ENCODE assay signal across 9 cellular contexts in genomic region chr4:94127707-94128328, GRCh38.
DNase-seq lines count a peak whose midpoint lies in the region; ATAC-seq and TF ChIP-seq lines count a peak whose summit lies in the region.
"Had no signal": no experiment of that assay in that cellular context is flagged by ENCODE, and none has a peak within 500 bp of the region (broad histone marks: within the 10 kb centered on the region; RNA-seq: fewer than 3 reads in every experiment).

No MANE protein-coding gene starts in this region.

- TF ChIP-seq CTCF in heart right ventricle (IDR thresholded peaks at IDR 0.05) (peak in 8 of 9 donors; percentile 14 to 61 (median 56)), epithelial cell of esophagus (IDR thresholded peaks at IDR 0.05; ENCODE audit: insufficient read depth, low read depth, low read length, missing control alignments) (peak; percentile 56), psoas muscle (IDR thresholded peaks at IDR 0.05) (peak; percentile 34)

- 12 to 16% methylated on average over 3 of the region's 3 CpGs for WGBS in heart right ventricle, 2 donors
- 11 to 16% (median 14%) methylated on average over 3 of the region's 3 CpGs for WGBS in psoas muscle, 3 donors

- no peak overlapping the region for H3K27ac ChIP-seq in heart right ventricle
- no peak overlapping the region for H3K27ac ChIP-seq in psoas muscle
- H3K27ac ChIP-seq: epithelial cell of prostate had no signal

- H3K27me3 ChIP-seq in heart right ventricle (peaks cover 0 to 6% (median 0%) of the 10 kb centered on the region in 7 donors), psoas muscle (ENCODE audit: insufficient read depth in 3 of 3, low read length in 2 of 3) (no peaks in the 10 kb centered on the region)

- intact Hi-C loops in heart right ventricle (cut with DNase I) (loop anchor here in 9 of 10 donors (5.0 to 10.0 kb wide), 3 partner anchors 233 to 336 kb away; no protein-coding TSS in a partner anchor), Right ventricle myocardium superior (cut with DNase I) (loop anchor here (5.0 kb wide), 1 partner anchor 341 kb away; no protein-coding TSS in a partner anchor), psoas muscle (cut with DNase I) (no loop called here)

- no peak for ATAC-seq in heart right ventricle
- ATAC-seq in Right ventricle myocardium superior (ENCODE audit: poor library complexity), result no peak
- peak; percentile 63 for ATAC-seq in HG02763 (IDR thresholded peaks at IDR 0.05; ENCODE audit: unreplicated experiment)
- ATAC-seq in psoas muscle, result no peak

- H3K4me1 ChIP-seq in heart right ventricle (no peaks in the 10 kb centered on the region), psoas muscle (no peaks in the 10 kb centered on the region)

- H3K4me3 ChIP-seq in heart right ventricle (no peak overlapping the region), epithelial cell of esophagus (ENCODE audit: low read length) (no peak overlapping the region), psoas muscle (no peak overlapping the region)

- no peaks in the 10 kb centered on the region for H3K9me3 ChIP-seq in heart right ventricle
- H3K9me3 ChIP-seq in psoas muscle, result no peaks in the 10 kb centered on the region

- H3K36me3 ChIP-seq in heart right ventricle (no peaks in the 10 kb centered on the region), psoas muscle (ENCODE audit: insufficient read depth in 1 of 2, low read depth in 1 of 2) (no peaks in the 10 kb centered on the region)

- no peak for DNase-seq in heart right ventricle
- DNase-seq in Right ventricle myocardium superior, result no peak
- peak; percentile 0 for DNase-seq in NCI-H526 treated with DMSO at 0.1 percent for 48 hours (lab: John Stamatoyannopoulos, UW)
- peak; percentile 56 for DNase-seq in epithelial cell of esophagus (ENCODE audit: low read depth)
- no peak for DNase-seq in psoas muscle
- no peak for DNase-seq in stimulated activated CD4-positive, alpha-beta T cell treated with anti-CD3 and anti-CD28 coated beads, Interleukin-2, amount 100 ng/mL, for 24 hours
- DNase-seq in activated CD4-positive, alpha-beta T cell treated with anti-CD3 and anti-CD28 coated beads for 4 hours, result no peak

Comparison
In these comparisons a context has a peak if more than half of its experiments do, and no peak if none do; other contexts are left out.
1. DNase-seq: peak in NCI-H526 treated with DMSO at 0.1 percent for 48 hours (single experiment) and epithelial cell of esophagus (single experiment); none in heart right ventricle (0 of 2), Right ventricle myocardium superior (single experiment), psoas muscle (0 of 2), stimulated activated CD4-positive, alpha-beta T cell treated with anti-CD3 and anti-CD28 coated beads, Interleukin-2, amount 100 ng/mL, for 24 hours (0 of 2) and activated CD4-positive, alpha-beta T cell treated with anti-CD3 and anti-CD28 coated beads for 4 hours (0 of 2).
2. intact Hi-C loops: an anchor here in heart right ventricle (5.0 to 10.0 kb wide) and Right ventricle myocardium superior (5.0 kb wide); none called in psoas muscle.
3. Peak in every context shown above with its lines, with median percentiles within 50 percentile points of each other: CTCF ChIP-seq.